ENCODE assay signal across 10 cellular contexts in the genomic region with DNA sequence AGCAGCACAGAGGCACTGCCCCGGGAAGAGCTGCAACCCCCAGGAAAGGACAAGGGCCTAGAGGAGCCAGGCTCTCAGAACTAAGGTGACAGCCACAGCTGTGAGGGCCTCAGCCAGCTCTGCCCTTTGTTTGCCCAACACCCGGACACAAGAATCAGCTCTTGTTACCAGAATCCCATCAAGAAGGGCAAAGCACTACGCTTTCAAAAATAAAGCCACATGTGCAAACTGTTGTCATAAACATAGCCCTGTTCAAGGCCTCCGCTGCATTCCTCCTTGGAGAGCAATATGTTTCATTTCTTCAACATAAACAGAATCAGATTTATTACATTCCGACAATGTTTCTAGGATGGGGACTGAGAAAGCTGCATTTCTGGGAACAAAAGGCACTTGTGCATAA.
A peak's percentile ranks its signal among the peaks of the same experiment; 100 is the strongest.
DNase-seq lines count a peak whose midpoint lies in the region; TF ChIP-seq lines count a peak whose summit lies in the region.
"Had no signal": no experiment of that assay in that cellular context is flagged by ENCODE, and none has a peak within 500 bp of the region (broad histone marks: within the 10 kb centered on the region; RNA-seq: fewer than 3 reads in every experiment).

No MANE protein-coding gene starts in this region.

- H3F3A ChIP-seq in SK-N-SH (replicated peaks; ENCODE audit: insufficient read depth), result peaks cover 6% of the 10 kb centered on the region

- H3K9me2 ChIP-seq in SK-N-SH, result no peaks in the 10 kb centered on the region

- H3K79me2 ChIP-seq in SK-N-SH (ENCODE audit: insufficient read depth), result peaks cover 11% of the 10 kb centered on the region

- WGBS in SK-N-SH (ENCODE audit: low lambda C conversion rate), result 70% methylated on average over 5 of the region's 5 CpGs

- no peaks in the 10 kb centered on the region for H3K36me3 Mint-ChIP-seq in neural crest cell (ENCODE audit: low read depth)
- peaks cover 16% of the 10 kb centered on the region for H3K36me3 Mint-ChIP-seq in activated naive CD4-positive, alpha-beta T cell treated with anti-CD3 and anti-CD28 coated beads, Interleukin-2, amount 10 ng/mL, durations not matched to agents 7 days and 5 days
- no peaks in the 10 kb centered on the region for H3K36me3 Mint-ChIP-seq in activated CD4-positive, alpha-beta memory T cell treated with anti-CD3 and anti-CD28 coated beads, Interleukin-2, amount 10 ng/mL, durations not matched to agents 7 days and 5 days (ENCODE audit: low read depth)

- no peaks in the 10 kb centered on the region; the same call in 1 of the 2 replicates for H4K20me1 ChIP-seq in SK-N-SH (ENCODE audit: insufficient read depth)

- peaks cover 25 to 73% of the 10 kb centered on the region in 2 experiments for H3K4me1 ChIP-seq in SK-N-SH (ENCODE audit: control insufficient read depth in 1 of 2, insufficient read depth in 2 of 2, low read depth in 1 of 2, low read length in 1 of 2)

- no peak for TF ChIP-seq CTCF in 22Rv1 (IDR thresholded peaks at IDR 0.05)
- TF ChIP-seq CTCF in SK-N-SH (IDR thresholded peaks at IDR 0.05), result no peak
- TF ChIP-seq CTCF in neural crest cell (conservative IDR thresholded peaks at IDR 0.05), result no peak

- no peaks in the 10 kb centered on the region for H3K27me3 Mint-ChIP-seq in neural crest cell (ENCODE audit: low read depth)
- H3K27me3 Mint-ChIP-seq in activated naive CD4-positive, alpha-beta T cell treated with anti-CD3 and anti-CD28 coated beads, Interleukin-2, amount 10 ng/mL, durations not matched to agents 7 days and 5 days, result no peaks in the 10 kb centered on the region
- no peaks in the 10 kb centered on the region for H3K27me3 Mint-ChIP-seq in activated CD4-positive, alpha-beta memory T cell treated with anti-CD3 and anti-CD28 coated beads, Interleukin-2, amount 10 ng/mL, durations not matched to agents 7 days and 5 days

- no peaks in the 10 kb centered on the region for H3K9me3 ChIP-seq in SK-N-SH

- no peak for DNase-seq in SK-N-SH
- peak; percentile 52 for DNase-seq in fibroblast of the conjunctiva (ENCODE audit: low read depth)
- no peak for DNase-seq in neural crest cell (ENCODE audit: low read depth, low spot score)
- DNase-seq in activated naive CD4-positive, alpha-beta T cell treated with anti-CD3 and anti-CD28 coated beads, Interleukin-2, amount 10 ng/mL, durations not matched to agents 7 days and 5 days, result no peak
- DNase-seq in NCI-H2081 treated with DMSO at 0.1 percent for 48 hours (lab: John Stamatoyannopoulos, UW), result no peak
- DNase-seq in CD1c-positive myeloid dendritic cell (ENCODE audit: extremely low spot score), result no peak
- DNase-seq in activated CD4-positive, alpha-beta memory T cell treated with anti-CD3 and anti-CD28 coated beads, Interleukin-2, amount 10 ng/mL, durations not matched to agents 7 days and 5 days, result no peak
- DNase-seq: activated naive CD4-positive, alpha-beta T cell treated with Interleukin-2 at 50 U/mL for 16 hours had no signal

- no peaks in the 10 kb centered on the region for H3K9me3 Mint-ChIP-seq in neural crest cell
- no peaks in the 10 kb centered on the region for H3K9me3 Mint-ChIP-seq in activated naive CD4-positive, alpha-beta T cell treated with anti-CD3 and anti-CD28 coated beads, Interleukin-2, amount 10 ng/mL, durations not matched to agents 7 days and 5 days
- no peaks in the 10 kb centered on the region for H3K9me3 Mint-ChIP-seq in activated CD4-positive, alpha-beta memory T cell treated with anti-CD3 and anti-CD28 coated beads, Interleukin-2, amount 10 ng/mL, durations not matched to agents 7 days and 5 days

- peak overlapping the region; percentile 90 for H3K27ac Mint-ChIP-seq in neural crest cell (ENCODE audit: unreplicated experiment)
- no peak overlapping the region for H3K27ac Mint-ChIP-seq in activated naive CD4-positive, alpha-beta T cell treated with anti-CD3 and anti-CD28 coated beads, Interleukin-2, amount 10 ng/mL, durations not matched to agents 7 days and 5 days
- H3K27ac Mint-ChIP-seq in activated CD4-positive, alpha-beta memory T cell treated with anti-CD3 and anti-CD28 coated beads, Interleukin-2, amount 10 ng/mL, durations not matched to agents 7 days and 5 days, result no peak overlapping the region

- H3K4me3 Mint-ChIP-seq in neural crest cell, result peak overlapping the region; percentile 24
- no peak overlapping the region for H3K4me3 Mint-ChIP-seq in activated naive CD4-positive, alpha-beta T cell treated with anti-CD3 and anti-CD28 coated beads, Interleukin-2, amount 10 ng/mL, durations not matched to agents 7 days and 5 days
- no peak overlapping the region for H3K4me3 Mint-ChIP-seq in activated CD4-positive, alpha-beta memory T cell treated with anti-CD3 and anti-CD28 coated beads, Interleukin-2, amount 10 ng/mL, durations not matched to agents 7 days and 5 days

- H3K9ac ChIP-seq in SK-N-SH, result peak overlapping the region; percentile 48; the same call in 1 of the 2 replicates
- H3K9ac ChIP-seq: BLaER1 treated with 17β-estradiol and CSF1 and Interleukin-3, amounts not matched to agents 10 nM and 100 nM had no signal

- peak overlapping the region; percentile 49; the same call in 1 of the 2 replicates for H3K4me2 ChIP-seq in SK-N-SH

- H3K27ac ChIP-seq in 22Rv1, result 0 out of 2 replicates have a peak overlapping the region, but pooled peaks have one; percentile 10
- peak overlapping the region; percentile 44 to 67 for H3K27ac ChIP-seq in SK-N-SH (ENCODE audit: low read depth in 2 of 2, low read length in 1 of 2)
- H3K27ac ChIP-seq: BLaER1 treated with 17β-estradiol and CSF1 and Interleukin-3, amounts not matched to agents 10 nM and 100 nM had no signal

- POLR2A ChIA-PET in SK-N-SH (lab: Yijun Ruan, JAX), result no interaction called here
- POLR2A ChIA-PET in activated CD4-positive, alpha-beta memory T cell treated with anti-CD3 and anti-CD28 coated beads, Interleukin-2, amount 10 ng/mL, durations not matched to agents 7 days and 5 days (lab: Charles Lee), result no interaction called here

- no peak for TF ChIP-seq EP300 in SK-N-SH (IDR thresholded peaks at IDR 0.05; ENCODE audit: borderline replicate concordance in 1 of 2, low read depth in 1 of 2, low read length in 1 of 2)

- H3K27me3 ChIP-seq in SK-N-SH (ENCODE audit: insufficient read depth), result no peaks in the 10 kb centered on the region
- H3K27me3 ChIP-seq: BLaER1 treated with 17β-estradiol and CSF1 and Interleukin-3, amounts not matched to agents 10 nM and 100 nM had no signal

- TF ChIP-seq RAD21 in SK-N-SH (IDR thresholded peaks at IDR 0.05; ENCODE audit: low read length), result no peak

- H2AFZ ChIP-seq in SK-N-SH (ENCODE audit: low read depth), result no peak overlapping the region

- no peaks in the 10 kb centered on the region for H3K36me3 ChIP-seq in SK-N-SH (replicated peaks in 1 of 2; ENCODE audit: control insufficient read depth in 1 of 2, insufficient read depth in 2 of 2, low read length in 1 of 2)

- H3K4me3 ChIP-seq in SK-N-SH (ENCODE audit: low read depth in 2 of 2, low read length in 1 of 2), result peak overlapping the region in 1 of 2 experiments; percentile 5; a peak in 1 of 4 replicates
- H3K4me3 ChIP-seq: BLaER1 treated with 17β-estradiol and CSF1 and Interleukin-3, amounts not matched to agents 10 nM and 100 nM had no signal

- peaks cover 65% of the 10 kb centered on the region for H3K4me1 Mint-ChIP-seq in neural crest cell
- peaks cover 21% of the 10 kb centered on the region for H3K4me1 Mint-ChIP-seq in activated naive CD4-positive, alpha-beta T cell treated with anti-CD3 and anti-CD28 coated beads, Interleukin-2, amount 10 ng/mL, durations not matched to agents 7 days and 5 days
- peaks cover 8% of the 10 kb centered on the region for H3K4me1 Mint-ChIP-seq in activated CD4-positive, alpha-beta memory T cell treated with anti-CD3 and anti-CD28 coated beads, Interleukin-2, amount 10 ng/mL, durations not matched to agents 7 days and 5 days

- CTCF ChIA-PET in SK-N-SH (lab: Yijun Ruan, JAX), result interaction anchor here (0.5 to 1.9 kb wide), 5 partner anchors 11 to 263 kb away, joined by 3 to 5 read pairs (median 3); no protein-coding TSS in a partner anchor
- CTCF ChIA-PET in activated naive CD4-positive, alpha-beta T cell treated with anti-CD3 and anti-CD28 coated beads, Interleukin-2, amount 10 ng/mL, durations not matched to agents 7 days and 5 days (lab: Charles Lee), result interaction anchor here (1.4 kb wide), 1 partner anchor 8 kb away, joined by 4 read pairs; no protein-coding TSS in a partner anchor
- CTCF ChIA-PET in activated CD4-positive, alpha-beta memory T cell treated with anti-CD3 and anti-CD28 coated beads, Interleukin-2, amount 10 ng/mL, durations not matched to agents 7 days and 5 days (lab: Charles Lee), result no interaction called here

TF ChIP-seq in SK-N-SH, 30 proteins besides CTCF, POLR2A, EP300 and RAD21:
- TF ChIP-seq CHD2 (IDR thresholded peaks at IDR 0.05; ENCODE audit: low read length, partially characterized antibody) (no peak), FOXJ3 (CRISPR knock-in tag; IDR thresholded peaks at IDR 0.05) (no peak), POLR2AphosphoS5 (IDR thresholded peaks at IDR 0.05; ENCODE audit: low read depth, low read length) (no peak)
